Comparison of ENCODE assay signal across 8 cellular contexts in genomic region chr1:211326528-211327340, GRCh38. TPM values are rescaled to one million over a fixed set of nuclear protein-coding genes. Genes with fewer than 3 reads are reported as not detected.
DNase-seq lines count a peak whose midpoint lies in the region; ATAC-seq, FAIRE-seq and TF ChIP-seq lines count a peak whose summit lies in the region.

Gene TRAF5 (plus strand): TSS chr1:211326833. CDS start chr1:211353240, 26,407 bp downstream.

- H3K36me3 ChIP-seq in kidney (ENCODE audit: control insufficient read depth in 1 of 2, insufficient read depth in 2 of 2, low read length in 2 of 2): no peaks in the 10 kb centered on the region

- H3K4me3 Mint-ChIP-seq in T-helper 2 cell treated with Interferon-gamma antibody and Interleukin-4, amounts not matched to agents 5 μg/mL and 100 μg/mL, for 36 hours: peak within 1 kb of the TSS; percentile 95

- in situ Hi-C loops in Caki2 (cut with HindIII; ENCODE audit: low pct_unique_long_range_greater_than_20kb, low sequenced_read_pairs): no loop called here

- H3K9ac ChIP-seq in kidney (ENCODE audit: low read length in 2 of 2): peak within 1 kb of the TSS; percentile 71 to 77

- ATAC-seq in GM19463 (IDR thresholded peaks at IDR 0.05; ENCODE audit: unreplicated experiment): peak; percentile 33

- intact Hi-C loops in kidney (cut with DNase I): no loop called here

- peak within 1 kb of the TSS; percentile 97 for H3K27ac Mint-ChIP-seq in T-helper 2 cell treated with Interferon-gamma antibody and Interleukin-4, amounts not matched to agents 5 μg/mL and 100 μg/mL, for 36 hours

- H3K4me1 ChIP-seq in kidney (ENCODE audit: control insufficient read depth in 1 of 2, insufficient read depth in 1 of 2, low read depth in 1 of 2, low read length in 2 of 2): peaks cover 7 to 8% of the 10 kb centered on the region in 2 donors

- peak within 1 kb of the TSS; percentile 74 to 78 for H3K4me3 ChIP-seq in cardiac fibroblast (replicated peaks in 1 of 2; ENCODE audit: low read depth in 2 of 2, low read length in 2 of 2)
- H3K4me3 ChIP-seq in kidney (ENCODE audit: low read length in 2 of 2): peak within 1 kb of the TSS; percentile 77 to 87

- H3K9me3 Mint-ChIP-seq in T-helper 2 cell treated with Interferon-gamma antibody and Interleukin-4, amounts not matched to agents 5 μg/mL and 100 μg/mL, for 36 hours: no peaks in the 10 kb centered on the region

- peaks cover 70% of the 10 kb centered on the region for H3K4me1 Mint-ChIP-seq in T-helper 2 cell treated with Interferon-gamma antibody and Interleukin-4, amounts not matched to agents 5 μg/mL and 100 μg/mL, for 36 hours (ENCODE audit: low read depth)

- H3K27ac ChIP-seq in kidney (ENCODE audit: low read depth in 2 of 2, low read length in 2 of 2): peak within 1 kb of the TSS; percentile 73 to 80

- H3K36me3 Mint-ChIP-seq in T-helper 2 cell treated with Interferon-gamma antibody and Interleukin-4, amounts not matched to agents 5 μg/mL and 100 μg/mL, for 36 hours (ENCODE audit: low read depth): peaks cover 30% of the 10 kb centered on the region

- H3K27me3 Mint-ChIP-seq in T-helper 2 cell treated with Interferon-gamma antibody and Interleukin-4, amounts not matched to agents 5 μg/mL and 100 μg/mL, for 36 hours (ENCODE audit: low read depth): no peaks in the 10 kb centered on the region

- peak; percentile 60 for DNase-seq in Caki2 (ENCODE audit: low read depth)
- DNase-seq in HuH-7.5 (ENCODE audit: low spot score): peak; percentile 31
- peak; percentile 62 for DNase-seq in T-helper 2 cell treated with Interferon-gamma antibody and Interleukin-4, amounts not matched to agents 5 μg/mL and 100 μg/mL, for 36 hours (ENCODE audit: low spot score)
- DNase-seq in cardiac fibroblast (ENCODE audit: low read depth in 2 of 2): peak; percentile 56 to 64
- peak; percentile 88 for DNase-seq in kidney
- DNase-seq in stimulated activated CD4-positive, alpha-beta T cell treated with anti-CD3 and anti-CD28 coated beads, Interleukin-12 subunit alpha, Interleukin-12 subunit beta, amount 100 ng/mL, for 4 hours: peak; percentile 49
- no peak for DNase-seq in middle frontal gyrus (ENCODE audit: extremely low spot score, low spot score)

- H3K9me3 ChIP-seq in kidney (ENCODE audit: control insufficient read depth in 1 of 2, low read length in 2 of 2): no peaks in the 10 kb centered on the region

- TF ChIP-seq CTCF in cardiac fibroblast (IDR thresholded peaks at IDR 0.05; ENCODE audit: low read depth, low read length) (no peak), kidney (IDR thresholded peaks at IDR 0.05; ENCODE audit: borderline replicate concordance, extremely low read depth, insufficient read depth) (no peak)

- FAIRE-seq in kidney (lab: Jason Lieb, UNC): no peak

RNA-seq across cellular contexts. Expression of gene TRAF5, which starts in this region (rescaled TPM):
- 3.2 and 6.2 TPM in 2 replicates for total RNA-seq in Caki2 (2014; rRNA removed; shearing (Covaris generic); ENCODE audit: low replicate concordance)
- 22.1 TPM for total RNA-seq in kidney
- 4.8 TPM for polyA plus RNA-seq in kidney (ENCODE audit: insufficient read depth, low read depth, low replicate concordance)
